12 cellular contexts compared by ENCODE assay signal in genomic region chr3:140956058-140956835, GRCh38. TPM values are rescaled to one million over a fixed set of nuclear protein-coding genes. Genes with fewer than 3 reads are reported as not detected.
A peak's percentile ranks its signal among the peaks of the same experiment; 100 is the strongest.
DNase-seq lines count a peak whose midpoint lies in the region; ATAC-seq and TF ChIP-seq lines count a peak whose summit lies in the region.
"Had no signal": no experiment of that assay in that cellular context is flagged by ENCODE, and none has a peak within 500 bp of the region (broad histone marks: within the 10 kb centered on the region; RNA-seq: fewer than 3 reads in every experiment).

No MANE protein-coding gene starts in this region.

- no peak overlapping the region for H3K4me3 ChIP-seq in IMR-90 (ENCODE audit: insufficient read depth, low read depth, low read length)
- H3K4me3 ChIP-seq in heart right ventricle, result no peak overlapping the region
- H3K4me3 ChIP-seq in mesenchymal stem cell (ENCODE audit: insufficient read depth in 1 of 2, low read depth in 1 of 2, low read length in 2 of 2), result no peak overlapping the region

- H3K4ac ChIP-seq in IMR-90 (ENCODE audit: low read depth, low read length) (peak overlapping the region; percentile 58), mesenchymal stem cell (ENCODE audit: low read depth in 1 of 2, low read length in 2 of 2) (no peak overlapping the region)

- no peak overlapping the region for H2AK9ac ChIP-seq in IMR-90 (replicated peaks; ENCODE audit: low read depth, low read length, poor library complexity)

- no peak overlapping the region for H4K5ac ChIP-seq in IMR-90 (ENCODE audit: low read depth, low read length)

- H3K14ac ChIP-seq in IMR-90 (replicated peaks; ENCODE audit: low read depth, low read length) (no peak overlapping the region), mesenchymal stem cell (ENCODE audit: low read length in 2 of 2) (no peak overlapping the region)

- POLR2A ChIA-PET in IMR-90 (lab: Charles Lee; ENCODE audit: unreplicated experiment), result no interaction called here

- H4K8ac ChIP-seq in IMR-90 (ENCODE audit: low read depth in 2 of 2, low read length in 2 of 2) (0 out of 4 replicates have a peak overlapping the region, but pooled peaks of 1 of the 2 experiments have one; percentile 49), mesenchymal stem cell (ENCODE audit: low read length) (no peak overlapping the region)

- H3K56ac ChIP-seq in IMR-90 (ENCODE audit: extremely low read depth, insufficient read depth, low read length), result no peak overlapping the region

- dilution Hi-C loops in IMR-90 (cut with HindIII; ENCODE audit: low sequenced_read_pairs, unreplicated experiment), result no loop called here

- H3K9me3 Mint-ChIP-seq in CD14-positive monocyte, result no peaks in the 10 kb centered on the region

- H3K79me1 ChIP-seq in IMR-90 (ENCODE audit: low read depth in 1 of 2, low read length in 2 of 2), result peaks cover 4 to 48% of the 10 kb centered on the region in 2 experiments
- H3K79me1 ChIP-seq in mesenchymal stem cell (replicated peaks; ENCODE audit: low read length, poor library complexity, severe bottlenecking), result peaks cover 16% of the 10 kb centered on the region

- H2BK15ac ChIP-seq in IMR-90 (ENCODE audit: low read depth, low read length) (no peak overlapping the region), mesenchymal stem cell (ENCODE audit: low read depth, poor library complexity, severe bottlenecking) (no peak overlapping the region)

- H3K27ac ChIP-seq in 22Rv1 (peak overlapping the region; percentile 70), IMR-90 (ENCODE audit: insufficient read depth, low read length) (peak overlapping the region; percentile 45; the same call in 1 of the 2 replicates), heart right ventricle (peak overlapping the region in 6 of 10 donors; percentile 13 to 53 (median 45)), mesenchymal stem cell (ENCODE audit: low read length, poor library complexity, severe bottlenecking) (no peak overlapping the region)
- H3K27ac ChIP-seq: C4-2B had no signal

- ATAC-seq in IMR-90 (ENCODE audit: low read depth) (no peak), heart right ventricle (peak in 5 of 8 donors; percentile 20 to 83 (median 64)), GM18861 (IDR thresholded peaks at IDR 0.05; ENCODE audit: unreplicated experiment) (no peak)

- H2AK5ac ChIP-seq in IMR-90 (ENCODE audit: low read depth, low read length), result peak overlapping the region; percentile 36; the same call in 1 of the 2 replicates
- H2AK5ac ChIP-seq in mesenchymal stem cell (ENCODE audit: low read length, severe bottlenecking), result no peak overlapping the region

- H3K23ac ChIP-seq in IMR-90 (ENCODE audit: low read depth, low read length) (no peak overlapping the region), mesenchymal stem cell (ENCODE audit: low read length in 2 of 2) (no peak overlapping the region)

- H4K20me1 ChIP-seq in IMR-90 (ENCODE audit: insufficient read depth, low read length), result peaks cover 35% of the 10 kb centered on the region

- TF ChIP-seq RAD21 in IMR-90 (IDR thresholded peaks at IDR 0.05; ENCODE audit: low read length), result no peak

- H3K4me1 ChIP-seq in IMR-90 (ENCODE audit: control insufficient read depth, insufficient read depth, low read length) (peaks cover 12% of the 10 kb centered on the region), heart right ventricle (peaks cover 0 to 67% (median 41%) of the 10 kb centered on the region in 9 donors), mesenchymal stem cell (ENCODE audit: control insufficient read depth, insufficient read depth, low read depth, low read length) (peaks cover 8% of the 10 kb centered on the region)

- CTCF ChIA-PET in IMR-90 (lab: Yijun Ruan, JAX), result interaction anchor here (0.6 to 1.2 kb wide), 2 partner anchors 10 to 34 kb away, joined by 3 to 5 read pairs; no protein-coding TSS in a partner anchor

- H3K9ac ChIP-seq in IMR-90 (ENCODE audit: low read depth, low read length), result no peak overlapping the region
- no peak overlapping the region for H3K9ac ChIP-seq in mesenchymal stem cell (ENCODE audit: low read length)

- H2BK120ac ChIP-seq in IMR-90 (ENCODE audit: low read depth, low read length), result peak overlapping the region; percentile 41; the same call in 1 of the 2 replicates
- H2BK120ac ChIP-seq in mesenchymal stem cell (ENCODE audit: low read depth, low read length), result peak overlapping the region; percentile 43

- H2BK5ac ChIP-seq in IMR-90 (ENCODE audit: low read depth, low read length, poor library complexity, severe bottlenecking) (no peak overlapping the region), mesenchymal stem cell (ENCODE audit: low read depth, low read length, poor library complexity, severe bottlenecking) (no peak overlapping the region)

- TF ChIP-seq POLR2A in IMR-90 (IDR thresholded peaks at IDR 0.05; ENCODE audit: low read depth, low read length), result no peak

- in situ Hi-C loops in IMR-90 (cut with MboI; ENCODE audit: low sequenced_read_pairs), result no loop called here

- H2BK20ac ChIP-seq in IMR-90 (ENCODE audit: low read depth, low read length), result no peak overlapping the region

- TF ChIP-seq CTCF in 22Rv1 (IDR thresholded peaks at IDR 0.05) (no peak), IMR-90 (conservative IDR thresholded peaks at IDR 0.05; ENCODE audit: low read depth, low read length) (no peak), heart right ventricle (IDR thresholded peaks at IDR 0.05) (no peak), CD14-positive monocyte (IDR thresholded peaks at IDR 0.05) (no peak)

- H4K91ac ChIP-seq in IMR-90 (ENCODE audit: insufficient read depth, low read depth, low read length) (peak overlapping the region; percentile 58; the same call in 1 of the 2 replicates), mesenchymal stem cell (ENCODE audit: low read length) (no peak overlapping the region)

- no peak overlapping the region for H2BK12ac ChIP-seq in mesenchymal stem cell (ENCODE audit: low read length in 2 of 2)

- peaks cover 32 to 33% of the 10 kb centered on the region in 2 donors for H3K36me3 Mint-ChIP-seq in CD14-positive monocyte

- no peak overlapping the region for H3K4me3 Mint-ChIP-seq in CD14-positive monocyte

- BruUV-seq in IMR-90 (replicated peaks; lab: Mats Ljungman, UMichigan), result no TSS peak

- no CpG with 5 or more reads among the region's 5 CpGs for WGBS in IMR-90 (ENCODE audit: extremely low coverage in 2 of 2, insufficient read length in 1 of 2), 2 experiments
- WGBS in heart right ventricle, 2 donors, result 43 to 62% methylated on average over 5 of the region's 5 CpGs
- WGBS in mesenchymal stem cell, result 93% methylated on average over 4 of the region's 5 CpGs

- H3K27me3 ChIP-seq in IMR-90 (ENCODE audit: control insufficient read depth, insufficient read depth, low read length) (no peaks in the 10 kb centered on the region), heart right ventricle (no peaks in the 10 kb centered on the region), mesenchymal stem cell (ENCODE audit: control insufficient read depth in 1 of 2, insufficient read depth in 1 of 2, low read length in 2 of 2) (no peaks in the 10 kb centered on the region)

- H3K27ac Mint-ChIP-seq in CD14-positive monocyte, result peak overlapping the region in 2 of 7 donors; percentile 20 to 44

- H3K27me3 Mint-ChIP-seq in CD14-positive monocyte (ENCODE audit: low read depth in 3 of 3), result no peaks in the 10 kb centered on the region

- H3K4me1 Mint-ChIP-seq in CD14-positive monocyte, result peaks cover 5% of the 10 kb centered on the region

- DNase-seq in IMR-90 (no peak), heart right ventricle (no peak), mesenchymal stem cell (no peak), NOMO-1 treated with dmso at 0.1 percent for 144 hours (lab: John Stamatoyannopoulos, UW; ENCODE audit: unreplicated experiment) (no peak), CD14-positive monocyte (ENCODE audit: low spot score) (no peak)
- no peak for DNase-seq in activated CD8-positive, alpha-beta memory T cell treated with anti-CD3 and anti-CD28 coated beads for 24 hours
- DNase-seq: Kasumi-1; NCI-H187; NK-92 treated with Interleukin-12 subunit alpha and Interleukin-12 subunit beta, amount 100 ng/mL, for 24 hours had no signal

- H2AFZ ChIP-seq in IMR-90 (replicated peaks; ENCODE audit: low read length, poor library complexity) (no peak overlapping the region), mesenchymal stem cell (ENCODE audit: low read depth, low read length) (no peak overlapping the region)

- no peak overlapping the region for H3K4me2 ChIP-seq in IMR-90 (ENCODE audit: low read depth, low read length)
- no peak overlapping the region for H3K4me2 ChIP-seq in mesenchymal stem cell (ENCODE audit: low read length, poor library complexity, severe bottlenecking)

- H3K18ac ChIP-seq in IMR-90 (ENCODE audit: low read depth, low read length) (peak overlapping the region; percentile 82; the same call in 1 of the 2 replicates), mesenchymal stem cell (ENCODE audit: low read depth in 1 of 2, low read length in 2 of 2) (no peak overlapping the region)

- H3K36me3 ChIP-seq in IMR-90 (ENCODE audit: control insufficient read depth, insufficient read depth, low read length), result peaks cover 3% of the 10 kb centered on the region; the same call in 1 of the 2 replicates
- peaks cover 0 to 45% (median 21%) of the 10 kb centered on the region in 9 donors for H3K36me3 ChIP-seq in heart right ventricle
- peaks cover 0 to 22% of the 10 kb centered on the region in 2 experiments for H3K36me3 ChIP-seq in mesenchymal stem cell (ENCODE audit: control insufficient read depth in 1 of 2, insufficient read depth in 2 of 2, low read depth in 1 of 2, low read length in 2 of 2)

- peaks cover 7% of the 10 kb centered on the region for H3K9me1 ChIP-seq in IMR-90 (ENCODE audit: insufficient read depth, low read length)

- intact Hi-C loops in IMR-90 (cut with micrococcal nuclease), result loop anchor here (2.0 kb wide), 1 partner anchor 13 kb away; no protein-coding TSS in a partner anchor
- intact Hi-C loops in heart right ventricle (cut with DNase I), result loop anchor here in 1 of 10 donors (10.0 kb wide), 1 partner anchor 51 kb away; no protein-coding TSS in a partner anchor
- intact Hi-C loops in CD14-positive monocyte (cut with micrococcal nuclease), result no loop called here

- H3K9me3 ChIP-seq in IMR-90 (ENCODE audit: control insufficient read depth, insufficient read depth, low read length), result no peaks in the 10 kb centered on the region
- H3K9me3 ChIP-seq in heart right ventricle, result no peaks in the 10 kb centered on the region
- no peaks in the 10 kb centered on the region for H3K9me3 ChIP-seq in mesenchymal stem cell (ENCODE audit: control insufficient read depth, low read length)

TF ChIP-seq in IMR-90, 13 proteins besides CTCF, POLR2A, EP300 and RAD21 (continues in another document):
- TF ChIP-seq NFE2L2 (IDR thresholded peaks at IDR 0.05; ENCODE audit: low read depth, low read length), result no peak

RNA-seq across cellular contexts. Expression of gene SLC25A36, which starts 14.6 kb away (rescaled TPM):
- 70.3 and 76.7 TPM in 2 replicates for total RNA-seq in IMR-90 (2012; rRNA removed)
- polyA plus RNA-seq in IMR-90 (2012; rRNA removed), result 25.9 and 31.3 TPM in 2 replicates
- polyA plus RNA-seq in IMR-90 (2012; cell fraction: cytosol; rRNA removed), result 17.6 and 20.7 TPM in 2 replicates
- polyA plus RNA-seq in IMR-90 (2012; cell fraction: nucleus; rRNA removed; ENCODE audit: low replicate concordance), result 73.4 and 187 TPM in 2 replicates
- total RNA-seq in heart right ventricle, result 10 to 100 TPM; 42.0 to 94.2 (median 59.2) TPM
- 10 to 100 TPM; 20.4 to 99.1 TPM for polyA plus RNA-seq in heart right ventricle
- 26.3 TPM for polyA plus RNA-seq in mesenchymal stem cell (2013, experiment 1 of 2)
- 26.3 TPM for polyA plus RNA-seq in mesenchymal stem cell (2013, experiment 2 of 2)
- 10 to 100 TPM; 20.4 to 20.6 TPM for polyA plus RNA-seq in CD14-positive monocyte

Comparison
In these comparisons a context has a peak if more than half of its experiments do, and no peak if none do; other contexts are left out.
1. ATAC-seq: peak in heart right ventricle (5 of 8); none in IMR-90 (single experiment) and GM18861 (single experiment).